Comparison of ENCODE assay signal across 7 cellular contexts in the genomic region with DNA sequence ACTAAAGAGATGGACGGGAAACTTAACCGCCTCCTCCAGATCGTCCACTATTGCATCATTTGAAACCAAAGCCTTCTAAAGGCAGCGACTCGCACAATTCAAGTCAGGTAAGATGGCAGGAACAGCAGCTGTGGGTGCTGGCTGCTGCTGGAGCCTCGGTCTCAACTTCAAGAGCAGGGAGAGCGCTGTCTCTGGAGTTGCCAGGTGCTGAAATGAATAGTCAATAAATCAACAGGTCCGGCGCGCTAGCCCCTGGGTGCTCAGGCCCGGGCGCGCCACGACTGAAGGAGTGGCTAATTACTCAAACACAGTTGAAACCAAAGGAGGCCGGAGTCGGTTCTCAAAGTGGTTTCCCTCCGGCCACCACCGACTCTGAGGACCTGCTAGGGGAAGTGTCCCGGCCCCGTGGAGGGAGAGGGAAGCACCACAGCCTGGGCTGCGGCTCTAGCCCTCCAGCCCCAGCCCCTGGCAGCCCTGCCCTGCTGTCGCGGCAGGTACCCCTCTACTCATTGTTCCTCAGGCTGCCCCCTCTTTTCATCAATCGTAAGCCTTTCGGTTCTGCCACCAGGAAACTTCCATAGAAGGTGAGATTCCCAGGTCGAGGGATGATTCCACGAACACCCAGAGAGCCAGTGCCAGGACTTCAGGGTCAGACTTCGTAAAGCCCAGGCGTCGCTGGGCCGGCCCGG. TPM values are rescaled to one million over a fixed set of nuclear protein-coding genes. Genes with fewer than 3 reads are reported as not detected.
DNase-seq lines count a peak whose midpoint lies in the region; ATAC-seq, FAIRE-seq and TF ChIP-seq lines count a peak whose summit lies in the region.

No MANE protein-coding gene starts in this region.

- no peaks in the 10 kb centered on the region for H3K36me3 ChIP-seq in astrocyte (ENCODE audit: insufficient read depth, low read length)
- H3K36me3 ChIP-seq in iPS-15b (ENCODE audit: control insufficient read depth, insufficient read depth, low read length), result no peaks in the 10 kb centered on the region

- TF ChIP-seq CTCF in GM13976 (IDR thresholded peaks at IDR 0.05; ENCODE audit: borderline replicate concordance, control extremely low read depth, extremely low read depth, insufficient read depth, missing control alignments), result no peak
- no peak for TF ChIP-seq CTCF in astrocyte (IDR thresholded peaks at IDR 0.05; ENCODE audit: insufficient read depth, low read depth, low read length)

- H3K9ac ChIP-seq in astrocyte (ENCODE audit: low read length), result peak overlapping the region; percentile 90
- peak overlapping the region; percentile 56 for H3K9ac ChIP-seq in iPS-15b (ENCODE audit: low read depth, low read length)

- FAIRE-seq in astrocyte (lab: Jason Lieb, UNC), result no peak

- peak overlapping the region; percentile 100 for H2AFZ ChIP-seq in astrocyte (ENCODE audit: low read depth, low read length)

- peak overlapping the region; percentile 6 for H3K27ac Mint-ChIP-seq in astrocyte (ENCODE audit: unreplicated experiment)

- intact Hi-C loops in sciatic nerve (cut with DNase I), result no loop called here

- in situ Hi-C loops in GM13976 (cut with MboI; ENCODE audit: low sequenced_read_pairs, unreplicated experiment), result no loop called here

- DNase-seq in GM13976 (ENCODE audit: low spot score), result peak; percentile 41
- DNase-seq in HuH-7.5 (ENCODE audit: low spot score), result peak; percentile 15
- DNase-seq in SHP77 treated with DMSO at 0.1 percent for 48 hours (lab: John Stamatoyannopoulos, UW), result peak; percentile 60
- peak; percentile 41 for DNase-seq in astrocyte (ENCODE audit: low read depth)
- peak; percentile 72 for DNase-seq in sciatic nerve (ENCODE audit: low spot score)

- no peak overlapping the region for H3K27ac ChIP-seq in astrocyte (ENCODE audit: low read depth, low read length)

- peak overlapping the region; percentile 97 for H3K4me2 ChIP-seq in astrocyte (ENCODE audit: low read length)

- H4K20me1 ChIP-seq in astrocyte (ENCODE audit: insufficient read depth, low read length), result no peaks in the 10 kb centered on the region

- H3K79me2 ChIP-seq in astrocyte (ENCODE audit: insufficient read depth, low read length), result no peaks in the 10 kb centered on the region

- H3K9me3 ChIP-seq in astrocyte (ENCODE audit: insufficient read depth, low read depth, low read length), result no peaks in the 10 kb centered on the region
- no peaks in the 10 kb centered on the region for H3K9me3 ChIP-seq in iPS-15b (ENCODE audit: control insufficient read depth, insufficient read depth, low read length)

- no peaks in the 10 kb centered on the region for H3K27me3 ChIP-seq in astrocyte (ENCODE audit: insufficient read depth, low read length)
- H3K27me3 ChIP-seq in iPS-15b (ENCODE audit: control insufficient read depth, insufficient read depth, low read length), result peaks cover 10% of the 10 kb centered on the region

- H3K9me3 Mint-ChIP-seq in astrocyte (ENCODE audit: unreplicated experiment), result no peaks in the 10 kb centered on the region

- H3K4me1 ChIP-seq in astrocyte (ENCODE audit: insufficient read depth, low read length), result peaks cover 12% of the 10 kb centered on the region
- H3K4me1 ChIP-seq in iPS-15b (ENCODE audit: control insufficient read depth, insufficient read depth, low read length), result peaks cover 8% of the 10 kb centered on the region

- ATAC-seq in sciatic nerve (peak; percentile 58), HG02970 (IDR thresholded peaks at IDR 0.05; ENCODE audit: low FRiP score, unreplicated experiment) (no peak)

- no peaks in the 10 kb centered on the region for H3K36me3 Mint-ChIP-seq in astrocyte (ENCODE audit: low read depth, unreplicated experiment)

- H3K4me3 ChIP-seq in astrocyte (ENCODE audit: insufficient read depth, low read depth, low read length), result peak overlapping the region; percentile 84
- peak overlapping the region; percentile 84 for H3K4me3 ChIP-seq in iPS-15b (ENCODE audit: low read depth, low read length)

- H3K27me3 Mint-ChIP-seq in astrocyte (ENCODE audit: low read depth, unreplicated experiment), result no peaks in the 10 kb centered on the region

- H3K4me1 Mint-ChIP-seq in astrocyte (ENCODE audit: low read depth, unreplicated experiment), result peaks cover 14% of the 10 kb centered on the region

- H3K4me3 Mint-ChIP-seq in astrocyte (ENCODE audit: unreplicated experiment), result peak overlapping the region; percentile 94

RNA-seq across cellular contexts. Expression of a gene that starts 0.8 kb away (rescaled TPM):
- total RNA-seq in astrocyte, result 7.0 and 8.1 TPM in 2 replicates
- total RNA-seq in sciatic nerve, result 17.7 TPM

Comparison
In these comparisons a context has a peak if more than half of its experiments do, and no peak if none do; other contexts are left out.
1. DNase-seq: peak in every context shown above with its lines; median percentile 72 in sciatic nerve; 60 in SHP77 treated with DMSO at 0.1 percent for 48 hours; 41 in GM13976; 41 in astrocyte; 15 in HuH-7.5.